15 cellular contexts compared by ENCODE assay signal in genomic region chr5:178683758-178684157, GRCh38. TPM values are rescaled to one million over a fixed set of nuclear protein-coding genes. Genes with fewer than 3 reads are reported as not detected.
DNase-seq lines count a peak whose midpoint lies in the region; ATAC-seq, FAIRE-seq and TF ChIP-seq lines count a peak whose summit lies in the region.
"Had no signal": no experiment of that assay in that cellular context is flagged by ENCODE, and none has a peak within 500 bp of the region (broad histone marks: within the 10 kb centered on the region; RNA-seq: fewer than 3 reads in every experiment).

No MANE protein-coding gene starts in this region.

- intact Hi-C loops in body of pancreas (cut with DNase I) (no loop called here), pancreas (cut with DNase I) (no loop called here)
- intact Hi-C loops in activated naive CD4-positive, alpha-beta T cell treated with anti-CD3 and anti-CD28 coated beads for 36 hours (cut with micrococcal nuclease), result no loop called here

- peaks cover 4% of the 10 kb centered on the region for H3K27me3 Mint-ChIP-seq in activated naive CD4-positive, alpha-beta T cell treated with anti-CD3 and anti-CD28 coated beads for 36 hours (ENCODE audit: low read depth)
- H3K27me3 Mint-ChIP-seq: CD4-positive, CD25-positive, alpha-beta regulatory T cell had no signal

- no peak overlapping the region for H3K4me3 Mint-ChIP-seq in activated naive CD4-positive, alpha-beta T cell treated with anti-CD3 and anti-CD28 coated beads for 36 hours
- H3K4me3 Mint-ChIP-seq: CD4-positive, CD25-positive, alpha-beta regulatory T cell; GM23338 had no signal

- ATAC-seq in body of pancreas (peak; percentile 97), pancreas (peak; percentile 71 to 98 (median 97))
- ATAC-seq: GM23338 had no signal

- DNase-seq in OCI-M1 (lab: John Stamatoyannopoulos, UW) (peak; percentile 90), body of pancreas (peak; percentile 26 to 82 (median 72)), pancreas (peak in 3 of 6 donors; percentile 33 to 82 (median 69)), superior temporal gyrus (ENCODE audit: extremely low spot score) (no peak), UCSD-AML1 (lab: John Stamatoyannopoulos, UW; ENCODE audit: unreplicated experiment) (no peak)
- DNase-seq in activated naive CD4-positive, alpha-beta T cell treated with anti-CD3 and anti-CD28 coated beads for 36 hours, result no peak
- DNase-seq: CD4-positive, CD25-positive, alpha-beta regulatory T cell; DMS79; H7; IMR-90 had no signal

- 16 to 28% methylated on average over 4 of the region's 4 CpGs for WGBS in body of pancreas, 2 donors
- WGBS in pancreas, 2 donors, result 11 to 12% methylated on average over 4 of the region's 4 CpGs

- no peaks in the 10 kb centered on the region for H3K79me2 ChIP-seq in ACC112 (ENCODE audit: control insufficient read depth, insufficient read depth, low read length, unreplicated experiment)

- TF ChIP-seq CTCF in body of pancreas (IDR thresholded peaks at IDR 0.05), result no peak
- TF ChIP-seq CTCF in pancreas (IDR thresholded peaks at IDR 0.05), result no peak

- H3K4me3 ChIP-seq in ACC112 (ENCODE audit: low read depth, low read length), result no peak overlapping the region
- H3K4me3 ChIP-seq in body of pancreas, result no peak overlapping the region
- no peak overlapping the region for H3K4me3 ChIP-seq in pancreas
- H3K4me3 ChIP-seq: BLaER1, GM23338 had no signal

- peaks cover 3% of the 10 kb centered on the region for H3K4me1 ChIP-seq in ACC112 (ENCODE audit: control insufficient read depth, insufficient read depth, low read length, unreplicated experiment)
- H3K4me1 ChIP-seq in body of pancreas, result peaks cover 19% of the 10 kb centered on the region
- H3K4me1 ChIP-seq in pancreas, result peaks cover 0 to 4% (median 0%) of the 10 kb centered on the region in 3 donors
- H3K4me1 ChIP-seq: BLaER1 had no signal

- no peaks in the 10 kb centered on the region for H3K9me3 Mint-ChIP-seq in activated naive CD4-positive, alpha-beta T cell treated with anti-CD3 and anti-CD28 coated beads for 36 hours

- H3K9me3 ChIP-seq in body of pancreas, result no peaks in the 10 kb centered on the region
- H3K9me3 ChIP-seq in pancreas, result no peaks in the 10 kb centered on the region
- H3K9me3 ChIP-seq: BLaER1 had no signal

- peaks cover 5% of the 10 kb centered on the region for H3K4me1 Mint-ChIP-seq in activated naive CD4-positive, alpha-beta T cell treated with anti-CD3 and anti-CD28 coated beads for 36 hours (ENCODE audit: low read depth)
- H3K4me1 Mint-ChIP-seq: CD4-positive, CD25-positive, alpha-beta regulatory T cell; GM23338 had no signal

- no peaks in the 10 kb centered on the region for H3K36me3 ChIP-seq in ACC112 (ENCODE audit: insufficient read depth, low read length)
- no peaks in the 10 kb centered on the region for H3K36me3 ChIP-seq in body of pancreas (replicated peaks in 1 of 2; ENCODE audit: insufficient read depth in 1 of 2, low read depth in 2 of 2)
- H3K36me3 ChIP-seq in pancreas, result no peaks in the 10 kb centered on the region
- H3K36me3 ChIP-seq: BLaER1 had no signal

- FAIRE-seq in pancreas (lab: Jason Lieb, UNC), result no peak
- FAIRE-seq: GM12891 had no signal

- H3K27me3 ChIP-seq in ACC112 (ENCODE audit: insufficient read depth, low read length), result no peaks in the 10 kb centered on the region
- no peaks in the 10 kb centered on the region for H3K27me3 ChIP-seq in body of pancreas
- H3K27me3 ChIP-seq in pancreas, result no peaks in the 10 kb centered on the region
- H3K27me3 ChIP-seq: BLaER1 had no signal

- peak overlapping the region; percentile 38 for H2AFZ ChIP-seq in ACC112 (ENCODE audit: low read length, unreplicated experiment)
- H2AFZ ChIP-seq: GM23338 had no signal

- H3K36me3 Mint-ChIP-seq in activated naive CD4-positive, alpha-beta T cell treated with anti-CD3 and anti-CD28 coated beads for 36 hours (ENCODE audit: low read depth), result no peaks in the 10 kb centered on the region
- H3K36me3 Mint-ChIP-seq: CD4-positive, CD25-positive, alpha-beta regulatory T cell had no signal

- no peak for TF ChIP-seq POLR2A in body of pancreas (IDR thresholded peaks at IDR 0.05)

- no peak overlapping the region for H3K27ac Mint-ChIP-seq in activated naive CD4-positive, alpha-beta T cell treated with anti-CD3 and anti-CD28 coated beads for 36 hours
- H3K27ac Mint-ChIP-seq: CD4-positive, CD25-positive, alpha-beta regulatory T cell; GM23338 had no signal

- CTCF ChIA-PET in activated naive CD4-positive, alpha-beta T cell treated with anti-CD3 and anti-CD28 coated beads for 36 hours (lab: Charles Lee), result interaction anchor here (1.2 kb wide), 1 partner anchor 9 kb away, joined by 3 read pairs; no protein-coding TSS in a partner anchor

- H3K27ac ChIP-seq in ACC112 (ENCODE audit: low read depth, low read length) (no peak overlapping the region), body of pancreas (peak overlapping the region in 3 of 4 donors; percentile 38 to 73 (median 65)), pancreas (peak overlapping the region in 2 of 4 donors; percentile 53 to 71)
- H3K27ac ChIP-seq: 22Rv1, BLaER1 had no signal

RNA-seq across cellular contexts. Expression of gene ZNF354A, which starts 46.7 kb away (rescaled TPM):
- total RNA-seq in body of pancreas (10 to 100 TPM in 1 of 2 donors, 1 to 10 TPM in 1; 9.6 to 31.3 TPM), pancreas (1 to 10 TPM; 6.4 to 9.0 (median 6.9) TPM)
- polyA plus RNA-seq in pancreas, result 10 to 100 TPM; 10.9 to 11.8 TPM
- 1 to 10 TPM; 7.7 to 8.5 TPM for total RNA-seq in activated naive CD4-positive, alpha-beta T cell treated with anti-CD3 and anti-CD28 coated beads for 36 hours

RNA-seq across cellular contexts. Expression of gene CLK4, which starts 56.9 kb away (rescaled TPM):
- 10 to 100 TPM; 46.5 to 49.0 TPM for total RNA-seq in body of pancreas
- total RNA-seq in pancreas, result 10 to 100 TPM; 10.6 to 24.9 (median 17.9) TPM
- polyA plus RNA-seq in pancreas, result 10 to 100 TPM; 36.4 to 47.0 TPM
- total RNA-seq in activated naive CD4-positive, alpha-beta T cell treated with anti-CD3 and anti-CD28 coated beads for 36 hours, result 10 to 100 TPM; 33.9 to 34.9 TPM

Comparison
In these comparisons a context has a peak if more than half of its experiments do, and no peak if none do; other contexts are left out.
1. DNase-seq: peak in OCI-M1 (single experiment) and body of pancreas (4 of 4); none in activated naive CD4-positive, alpha-beta T cell treated with anti-CD3 and anti-CD28 coated beads for 36 hours (single experiment), superior temporal gyrus (single experiment) and UCSD-AML1 (single experiment).